8 cellular contexts compared by ENCODE assay signal in the genomic region with DNA sequence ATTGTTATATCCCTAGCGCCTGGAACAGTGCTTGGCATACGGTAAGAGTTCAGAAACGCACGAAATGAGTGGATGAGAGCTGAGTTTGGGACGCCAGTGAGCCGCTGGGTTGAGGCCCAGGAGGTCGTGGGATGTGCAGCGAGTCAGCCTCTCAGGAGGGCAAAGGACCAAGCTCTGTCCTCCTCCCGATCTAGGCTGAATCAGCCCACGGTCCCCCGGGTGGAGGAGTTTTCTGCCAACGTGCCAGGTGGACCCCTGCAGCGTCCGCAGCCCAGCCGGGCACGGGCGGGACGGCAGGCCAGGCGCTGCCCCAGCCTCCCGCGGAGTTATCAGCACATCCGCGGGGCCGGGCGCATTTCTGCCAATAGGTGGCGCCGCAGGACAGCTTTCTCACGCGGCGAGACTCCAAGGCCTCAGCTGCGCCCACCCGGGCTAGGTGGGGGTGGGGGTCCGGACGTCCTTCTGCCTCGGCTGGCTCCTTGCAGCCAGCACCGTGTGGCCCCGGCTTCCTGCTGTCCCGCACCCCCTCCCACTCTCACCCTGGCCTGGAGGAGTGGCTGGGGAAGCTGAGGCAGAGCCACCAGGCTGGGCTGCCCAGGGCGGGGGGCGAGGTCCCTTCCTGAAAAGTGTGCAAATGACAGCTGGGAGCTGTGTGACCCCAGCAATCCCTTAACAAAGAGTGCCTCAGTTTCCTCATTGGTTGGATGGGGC. TPM values are rescaled to one million over a fixed set of nuclear protein-coding genes. Genes with fewer than 3 reads are reported as not detected.
DNase-seq lines count a peak whose midpoint lies in the region; ATAC-seq, FAIRE-seq and TF ChIP-seq lines count a peak whose summit lies in the region.

No MANE protein-coding gene starts in this region.

- no peak overlapping the region for H3K27ac ChIP-seq in ACC112 (ENCODE audit: low read depth, low read length)

- FAIRE-seq in GM12891 (lab: Jason Lieb, UNC): peak; percentile 84

- no peaks in the 10 kb centered on the region for H3K9me3 Mint-ChIP-seq in endothelial cell (ENCODE audit: unreplicated experiment)

- TF ChIP-seq CTCF in endothelial cell (IDR thresholded peaks at IDR 0.05; ENCODE audit: unreplicated experiment): peak; percentile 99

- peaks cover 13% of the 10 kb centered on the region for H3K36me3 Mint-ChIP-seq in endothelial cell (ENCODE audit: low read depth, unreplicated experiment)

- H3K4me3 ChIP-seq in ACC112 (ENCODE audit: low read depth, low read length): 0 out of 2 replicates have a peak overlapping the region, but pooled peaks have one; percentile 1

- peak overlapping the region; percentile 59 for H3K4me3 Mint-ChIP-seq in endothelial cell (ENCODE audit: unreplicated experiment)

- no peak for ATAC-seq in GM18498 (IDR thresholded peaks at IDR 0.05; ENCODE audit: unreplicated experiment)

- H3K79me2 ChIP-seq in ACC112 (ENCODE audit: control insufficient read depth, insufficient read depth, low read length, unreplicated experiment): peaks cover 13% of the 10 kb centered on the region

- H3K36me3 ChIP-seq in ACC112 (ENCODE audit: insufficient read depth, low read length): no peaks in the 10 kb centered on the region

- H3K4me1 ChIP-seq in ACC112 (ENCODE audit: control insufficient read depth, insufficient read depth, low read length, unreplicated experiment): peaks cover 9% of the 10 kb centered on the region

- peaks cover 3% of the 10 kb centered on the region for H3K27me3 Mint-ChIP-seq in endothelial cell (ENCODE audit: unreplicated experiment)

- H3K4me1 Mint-ChIP-seq in endothelial cell (ENCODE audit: unreplicated experiment): peaks cover 30% of the 10 kb centered on the region

- peak overlapping the region; percentile 64 for H3K27ac Mint-ChIP-seq in endothelial cell (ENCODE audit: unreplicated experiment)

- peak; percentile 80 for DNase-seq in GM12891 (ENCODE audit: insufficient read length, low spot score)
- DNase-seq in NCI-H524 (lab: John Stamatoyannopoulos, UW): peak; percentile 42 to 79
- DNase-seq in activated CD8-positive, alpha-beta memory T cell treated with anti-CD3 and anti-CD28 coated beads for 24 hours: peak; percentile 97
- DNase-seq in endothelial cell (ENCODE audit: low spot score): peak; percentile 94
- peak; percentile 77 for DNase-seq in midbrain (lab: John Stamatoyannopoulos, UW)
- peak; percentile 95 for DNase-seq in stimulated activated CD8-positive, alpha-beta memory T cell treated with anti-CD3 and anti-CD28 coated beads, Interleukin-4, amount 100 ng/mL, for 48 hours

- no peak overlapping the region for H2AFZ ChIP-seq in ACC112 (ENCODE audit: low read length, unreplicated experiment)

- TF ChIP-seq POLR2A in GM12891 (IDR thresholded peaks at IDR 0.05; ENCODE audit: low read depth, low read length): no peak

- no peaks in the 10 kb centered on the region for H3K27me3 ChIP-seq in ACC112 (ENCODE audit: insufficient read depth, low read length)

TF ChIP-seq in GM12891, 5 proteins besides CTCF, POLR2A, EP300 and RAD21:
- TF ChIP-seq PAX5 (IDR thresholded peaks at IDR 0.05; ENCODE audit: insufficient read depth, low read length, severe bottlenecking): no peak
- TF ChIP-seq TAF1 (IDR thresholded peaks at IDR 0.05; ENCODE audit: low read depth, low read length): no peak
- no peak for TF ChIP-seq POLR2AphosphoS5 (IDR thresholded peaks at IDR 0.05; ENCODE audit: low read depth, low read length)
- no peak for TF ChIP-seq POU2F2 (IDR thresholded peaks at IDR 0.05; ENCODE audit: low read depth, low read length)

RNA-seq across cellular contexts. Expression of gene RPS19BP1, which starts 2.2 kb away (rescaled TPM):
- polyA plus RNA-seq in GM12891 (2012; ENCODE audit: low read depth, missing spikeins): 62.8 TPM
- total RNA-seq in endothelial cell (ENCODE audit: unreplicated experiment): 57.7 TPM

RNA-seq across cellular contexts. Expression of gene ATF4, which starts 14.4 kb away (rescaled TPM):
- polyA plus RNA-seq in GM12891 (2012; ENCODE audit: low read depth, missing spikeins): 491 TPM
- total RNA-seq in endothelial cell (ENCODE audit: unreplicated experiment): 312 TPM

RNA-seq across cellular contexts. Expression of gene MIEF1, which starts 32.7 kb away (rescaled TPM):
- 19.6 TPM for polyA plus RNA-seq in GM12891 (2012; ENCODE audit: low read depth, missing spikeins)
- total RNA-seq in endothelial cell (ENCODE audit: unreplicated experiment): 29.2 TPM

RNA-seq across cellular contexts. Expression of gene CACNA1I, which starts 35.8 kb away (rescaled TPM):
- polyA plus RNA-seq in GM12891 (2012; ENCODE audit: low read depth, missing spikeins): not detected
- 0.10 TPM for total RNA-seq in endothelial cell (ENCODE audit: unreplicated experiment)
